Comparison of ENCODE assay signal across 18 cellular contexts in the genomic region with DNA sequence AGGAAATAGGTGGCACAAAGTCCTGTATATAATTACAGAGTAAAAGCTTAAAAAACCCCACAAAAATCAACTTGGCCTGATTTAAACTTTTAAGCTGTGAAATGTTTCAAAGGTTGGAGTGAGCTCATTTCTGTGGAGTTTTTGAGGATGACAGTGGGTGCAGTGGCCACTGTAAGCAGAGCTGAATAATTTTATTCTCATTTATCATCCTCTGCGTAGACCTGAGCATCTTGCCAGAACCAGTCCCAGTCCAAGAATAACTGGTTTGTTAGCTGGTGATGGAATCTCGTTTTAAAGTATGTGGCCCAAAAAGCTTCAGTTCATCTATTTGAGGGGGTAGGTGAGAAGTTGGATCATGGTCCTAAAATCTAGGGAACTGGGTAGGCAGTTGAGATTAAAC.
"Had no signal": no experiment of that assay in that cellular context is flagged by ENCODE, and none has a peak within 500 bp of the region (broad histone marks: within the 10 kb centered on the region; RNA-seq: fewer than 3 reads in every experiment).

No MANE protein-coding gene starts in this region.

- H3K4me3 ChIP-seq: esophagus muscularis mucosa, heart left ventricle, right atrium auricular region, sigmoid colon, skin epidermis, thoracic aorta, transverse colon had no signal

- ATAC-seq: effector memory CD8-positive, alpha-beta T cell; heart left ventricle; left colon; naive thymus-derived CD4-positive, alpha-beta T cell; stimulated activated naive B cell treated with anti-CD40 and anti-IgM and Interleukin-4, amounts not matched to agents 10 μg/mL and 1 μg/mL and 100 μg/mL, for 72 hours; stimulated activated naive CD8-positive, alpha-beta T cell treated with anti-CD3 and anti-CD28 coated beads, Interleukin-15, amount 100 ng/mL, for 72 hours had no signal

- FAIRE-seq: frontal cortex had no signal

- DNase-seq: effector memory CD8-positive, alpha-beta T cell; heart left ventricle; hippocampal formation; left colon; naive thymus-derived CD4-positive, alpha-beta T cell; nephron progenitor cell; sigmoid colon; stimulated activated CD4-positive, alpha-beta T cell treated with anti-CD3 and anti-CD28 coated beads, Interleukin-2, amount 100 ng/mL, for 24 hours; stimulated activated CD4-positive, alpha-beta T cell treated with anti-CD3 and anti-CD28 coated beads, Interleukin-4, amount 100 ng/mL, for 4 hours; stimulated activated naive B cell treated with anti-CD40 and anti-IgM and Interleukin-4, amounts not matched to agents 10 μg/mL and 1 μg/mL and 100 μg/mL, for 72 hours; stimulated activated naive CD8-positive, alpha-beta T cell treated with anti-CD3 and anti-CD28 coated beads, Interleukin-15, amount 100 ng/mL, for 72 hours; substantia nigra; transverse colon had no signal
